Comparison of ENCODE assay signal across 1 cellular context in the genomic region with DNA sequence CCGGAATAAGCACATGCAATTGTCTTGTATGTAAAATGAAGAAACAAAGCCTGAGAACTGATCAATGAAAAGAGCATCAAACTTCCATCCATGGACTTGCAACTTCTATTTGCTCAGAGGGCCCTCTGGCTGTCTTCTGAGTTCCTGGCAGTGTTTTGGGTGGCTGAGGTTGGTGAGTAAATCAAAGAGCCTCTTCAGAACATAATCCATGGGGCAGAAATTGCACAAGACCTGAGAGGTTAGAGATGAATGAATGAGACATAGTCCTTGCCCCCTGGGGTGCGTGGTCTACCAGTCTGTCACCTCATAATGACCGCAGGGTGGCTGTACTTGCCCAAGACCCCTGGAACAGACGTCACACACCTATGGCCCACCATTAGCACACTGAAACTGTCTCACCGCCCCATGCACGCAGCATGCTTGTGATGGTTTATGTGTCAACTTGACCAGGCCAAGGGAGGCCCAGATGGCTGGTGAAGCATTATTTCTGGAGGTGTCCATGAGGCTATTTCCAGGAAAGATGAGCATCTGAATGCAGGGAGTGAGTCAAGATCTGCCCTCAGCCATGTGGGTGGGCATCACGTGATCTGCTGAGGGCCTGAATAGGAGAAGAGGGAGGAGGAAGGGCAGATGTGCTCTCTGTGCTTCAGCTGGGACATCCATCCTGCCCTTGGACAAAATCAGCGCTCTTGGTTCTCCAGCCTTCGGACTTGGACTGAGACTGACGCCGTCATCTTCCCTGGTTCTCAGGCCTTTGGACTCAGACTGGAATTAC.
TF ChIP-seq lines count a peak whose summit lies in the region.

No MANE protein-coding gene starts in this region.

TF ChIP-seq in HepG2, 621 proteins besides CTCF, POLR2A, EP300 and RAD21 (continued from another document):
- TF ChIP-seq ZNF17 (CRISPR knock-in tag; IDR thresholded peaks at IDR 0.05): no peak
- TF ChIP-seq, protein P1, sequence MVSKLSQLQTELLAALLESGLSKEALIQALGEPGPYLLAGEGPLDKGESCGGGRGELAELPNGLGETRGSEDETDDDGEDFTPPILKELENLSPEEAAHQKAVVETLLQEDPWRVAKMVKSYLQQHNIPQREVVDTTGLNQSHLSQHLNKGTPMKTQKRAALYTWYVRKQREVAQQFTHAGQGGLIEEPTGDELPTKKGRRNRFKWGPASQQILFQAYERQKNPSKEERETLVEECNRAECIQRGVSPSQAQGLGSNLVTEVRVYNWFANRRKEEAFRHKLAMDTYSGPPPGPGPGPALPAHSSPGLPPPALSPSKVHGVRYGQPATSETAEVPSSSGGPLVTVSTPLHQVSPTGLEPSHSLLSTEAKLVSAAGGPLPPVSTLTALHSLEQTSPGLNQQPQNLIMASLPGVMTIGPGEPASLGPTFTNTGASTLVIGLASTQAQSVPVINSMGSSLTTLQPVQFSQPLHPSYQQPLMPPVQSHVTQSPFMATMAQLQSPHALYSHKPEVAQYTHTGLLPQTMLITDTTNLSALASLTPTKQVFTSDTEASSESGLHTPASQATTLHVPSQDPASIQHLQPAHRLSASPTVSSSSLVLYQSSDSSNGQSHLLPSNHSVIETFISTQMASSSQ (IDR thresholded peaks at IDR 0.05; ENCODE audit: low read depth): no peak
- TF ChIP-seq, protein P1 (CRISPR knock-in tag; IDR thresholded peaks at IDR 0.05; ENCODE audit: borderline replicate concordance): no peak
- TF ChIP-seq, protein P2, sequence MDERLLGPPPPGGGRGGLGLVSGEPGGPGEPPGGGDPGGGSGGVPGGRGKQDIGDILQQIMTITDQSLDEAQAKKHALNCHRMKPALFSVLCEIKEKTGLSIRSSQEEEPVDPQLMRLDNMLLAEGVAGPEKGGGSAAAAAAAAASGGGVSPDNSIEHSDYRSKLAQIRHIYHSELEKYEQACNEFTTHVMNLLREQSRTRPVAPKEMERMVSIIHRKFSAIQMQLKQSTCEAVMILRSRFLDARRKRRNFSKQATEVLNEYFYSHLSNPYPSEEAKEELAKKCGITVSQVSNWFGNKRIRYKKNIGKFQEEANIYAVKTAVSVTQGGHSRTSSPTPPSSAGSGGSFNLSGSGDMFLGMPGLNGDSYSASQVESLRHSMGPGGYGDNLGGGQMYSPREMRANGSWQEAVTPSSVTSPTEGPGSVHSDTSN (CRISPR knock-in tag; IDR thresholded peaks at IDR 0.05): no peak
- no peak for TF ChIP-seq CEBPG (CRISPR knock-in tag; IDR thresholded peaks at IDR 0.05)
- TF ChIP-seq, protein P3, sequence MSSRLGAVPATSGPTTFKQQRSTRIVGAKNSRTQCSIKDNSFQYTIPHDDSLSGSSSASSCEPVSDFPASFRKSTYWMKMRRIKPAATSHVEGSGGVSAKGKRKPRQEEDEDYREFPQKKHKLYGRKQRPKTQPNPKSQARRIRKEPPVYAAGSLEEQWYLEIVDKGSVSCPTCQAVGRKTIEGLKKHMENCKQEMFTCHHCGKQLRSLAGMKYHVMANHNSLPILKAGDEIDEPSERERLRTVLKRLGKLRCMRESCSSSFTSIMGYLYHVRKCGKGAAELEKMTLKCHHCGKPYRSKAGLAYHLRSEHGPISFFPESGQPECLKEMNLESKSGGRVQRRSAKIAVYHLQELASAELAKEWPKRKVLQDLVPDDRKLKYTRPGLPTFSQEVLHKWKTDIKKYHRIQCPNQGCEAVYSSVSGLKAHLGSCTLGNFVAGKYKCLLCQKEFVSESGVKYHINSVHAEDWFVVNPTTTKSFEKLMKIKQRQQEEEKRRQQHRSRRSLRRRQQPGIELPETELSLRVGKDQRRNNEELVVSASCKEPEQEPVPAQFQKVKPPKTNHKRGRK (CRISPR knock-in tag; IDR thresholded peaks at IDR 0.05): no peak
- TF ChIP-seq BRD4 (CRISPR knock-in tag; IDR thresholded peaks at IDR 0.05): no peak
- TF ChIP-seq MEIS1 (CRISPR knock-in tag; IDR thresholded peaks at IDR 0.05; ENCODE audit: borderline replicate concordance): no peak
- TF ChIP-seq ZNF660 (CRISPR knock-in tag; IDR thresholded peaks at IDR 0.05; ENCODE audit: borderline replicate concordance, low read depth): no peak
- no peak for TF ChIP-seq TGIF2 (CRISPR knock-in tag; IDR thresholded peaks at IDR 0.05)
- no peak for TF ChIP-seq ZNF138 (CRISPR knock-in tag; IDR thresholded peaks at IDR 0.05; ENCODE audit: low read depth)
- no peak for TF ChIP-seq SRF (IDR thresholded peaks at IDR 0.05; ENCODE audit: low read depth, low read length)
